ENCODE assay signal across 24 cellular contexts in the genomic region with DNA sequence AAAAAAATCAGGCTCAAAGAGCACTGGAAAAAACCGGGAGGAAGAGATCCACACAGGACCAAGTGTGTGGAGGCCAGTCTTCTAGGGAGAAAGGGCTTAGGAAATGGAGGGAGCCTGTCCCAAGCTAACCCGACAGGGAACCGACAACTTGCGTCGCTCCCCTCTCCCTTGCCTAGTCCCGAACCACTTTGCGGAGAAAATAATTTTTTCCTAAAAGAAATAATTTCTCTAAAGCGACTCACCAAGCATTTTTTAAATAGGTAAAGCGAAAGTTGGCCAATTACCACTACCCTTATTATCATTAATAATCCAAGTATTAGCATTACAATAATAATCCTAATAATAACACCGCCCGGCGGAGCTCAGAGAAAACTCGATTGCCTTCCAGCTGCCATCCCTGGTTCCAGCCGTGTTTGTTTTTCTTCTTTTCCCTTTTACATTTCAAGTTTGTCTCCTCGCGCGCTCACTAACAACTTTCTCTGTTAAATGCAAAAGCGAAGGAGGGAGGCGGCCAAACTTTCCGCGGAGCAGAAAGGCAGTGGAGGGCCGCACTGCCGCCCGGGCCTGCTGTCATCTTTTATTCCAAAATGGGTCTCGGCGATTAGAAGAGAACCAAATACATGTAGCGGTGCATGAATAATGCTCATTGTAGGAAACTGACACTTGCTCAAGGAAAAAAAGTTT. TPM values are rescaled to one million over a fixed set of nuclear protein-coding genes. Genes with fewer than 3 reads are reported as not detected.
DNase-seq lines count a peak whose midpoint lies in the region; ATAC-seq and TF ChIP-seq lines count a peak whose summit lies in the region.
"Had no signal": no experiment of that assay in that cellular context is flagged by ENCODE, and none has a peak within 500 bp of the region (broad histone marks: within the 10 kb centered on the region; RNA-seq: fewer than 3 reads in every experiment).

No MANE protein-coding gene starts in this region.

- TF ChIP-seq CTCF in brain (conservative IDR thresholded peaks at IDR 0.05) (no peak), type B pancreatic cell (conservative IDR thresholded peaks at IDR 0.05) (no peak)

- H3K9me3 ChIP-seq in naive thymus-derived CD4-positive, alpha-beta T cell (ENCODE audit: control insufficient read depth in 2 of 3, low read length in 3 of 3): no peaks in the 10 kb centered on the region
- H3K9me3 ChIP-seq: Peyer's patch had no signal

- H3K27ac Mint-ChIP-seq in stimulated activated naive CD8-positive, alpha-beta T cell treated with anti-CD3 and anti-CD28 coated beads, Interleukin-15, Interleukin-2, amounts not matched to agents 100 ng/mL and 50 ng/mL, for 24 hours: no peak overlapping the region
- peak overlapping the region; percentile 27 to 95 (median 63) for H3K27ac Mint-ChIP-seq in brain
- H3K27ac Mint-ChIP-seq in naive thymus-derived CD4-positive, alpha-beta T cell: peak overlapping the region in 1 of 9 donors; percentile 83
- no peak overlapping the region for H3K27ac Mint-ChIP-seq in type B pancreatic cell
- H3K27ac Mint-ChIP-seq: progenitor cell of endocrine pancreas had no signal

- H3K36me3 ChIP-seq in naive thymus-derived CD4-positive, alpha-beta T cell (ENCODE audit: control insufficient read depth in 2 of 3, insufficient read depth in 3 of 3, low read length in 3 of 3): no peaks in the 10 kb centered on the region
- H3K36me3 ChIP-seq: cardiac muscle cell, Peyer's patch, stomach had no signal

- peaks cover 14 to 53% of the 10 kb centered on the region in 2 donors for H3K27me3 ChIP-seq in naive thymus-derived CD4-positive, alpha-beta T cell (ENCODE audit: control insufficient read depth in 2 of 2, insufficient read depth in 2 of 2, low read length in 2 of 2)

- H3K4me1 Mint-ChIP-seq in stimulated activated naive CD8-positive, alpha-beta T cell treated with anti-CD3 and anti-CD28 coated beads, Interleukin-15, Interleukin-2, amounts not matched to agents 100 ng/mL and 50 ng/mL, for 24 hours (ENCODE audit: low read depth): peaks cover 47% of the 10 kb centered on the region
- peaks cover 67% of the 10 kb centered on the region for H3K4me1 Mint-ChIP-seq in brain
- H3K4me1 Mint-ChIP-seq in naive thymus-derived CD4-positive, alpha-beta T cell: peaks cover 12 to 54% (median 46%) of the 10 kb centered on the region in 7 donors
- peaks cover 17% of the 10 kb centered on the region for H3K4me1 Mint-ChIP-seq in type B pancreatic cell (ENCODE audit: unreplicated experiment)

- peak overlapping the region; percentile 6 for H3K4me3 Mint-ChIP-seq in stimulated activated naive CD8-positive, alpha-beta T cell treated with anti-CD3 and anti-CD28 coated beads, Interleukin-15, Interleukin-2, amounts not matched to agents 100 ng/mL and 50 ng/mL, for 24 hours
- peak overlapping the region; percentile 69 to 96 (median 87) for H3K4me3 Mint-ChIP-seq in brain
- H3K4me3 Mint-ChIP-seq in naive thymus-derived CD4-positive, alpha-beta T cell: peak overlapping the region in 9 of 10 donors; percentile 2 to 80 (median 52)
- peak overlapping the region; percentile 44 for H3K4me3 Mint-ChIP-seq in type B pancreatic cell

- no peak for DNase-seq in stimulated activated naive CD8-positive, alpha-beta T cell treated with anti-CD3 and anti-CD28 coated beads, Interleukin-15, Interleukin-2, amounts not matched to agents 100 U/mL and 50 U/mL, for 24 hours
- no peak for DNase-seq in naive thymus-derived CD4-positive, alpha-beta T cell
- DNase-seq in type B pancreatic cell (ENCODE audit: extremely low spot score, unreplicated experiment): no peak
- DNase-seq in hepatic stellate cell (ENCODE audit: low spot score): no peak
- no peak for DNase-seq in iPS-NIHi11 (ENCODE audit: low spot score)
- DNase-seq: foreskin keratinocyte, kidney glomerular epithelial cell, mammary epithelial cell, NCI-H1092 treated with DMSO at 0.1 percent for 48 hours, NCI-H2029 treated with DMSO at 0.1 percent for 48 hours, Peyer's patch, stomach, trophoblast cell had no signal

- H3K27ac ChIP-seq in naive thymus-derived CD4-positive, alpha-beta T cell (ENCODE audit: low read depth, low read length): no peak overlapping the region
- H3K27ac ChIP-seq: cardiac muscle cell, epithelial cell of prostate, foreskin keratinocyte, Peyer's patch, SK-N-MC, stomach had no signal

- no peaks in the 10 kb centered on the region for H3K36me3 Mint-ChIP-seq in stimulated activated naive CD8-positive, alpha-beta T cell treated with anti-CD3 and anti-CD28 coated beads, Interleukin-15, Interleukin-2, amounts not matched to agents 100 ng/mL and 50 ng/mL, for 24 hours (ENCODE audit: low read depth)
- H3K36me3 Mint-ChIP-seq in brain (peaks cover 14% of the 10 kb centered on the region), type B pancreatic cell (no peaks in the 10 kb centered on the region)
- peaks cover 0 to 6% (median 0%) of the 10 kb centered on the region in 5 donors for H3K36me3 Mint-ChIP-seq in naive thymus-derived CD4-positive, alpha-beta T cell

- H3K27me3 Mint-ChIP-seq in stimulated activated naive CD8-positive, alpha-beta T cell treated with anti-CD3 and anti-CD28 coated beads, Interleukin-15, Interleukin-2, amounts not matched to agents 100 ng/mL and 50 ng/mL, for 24 hours: peaks cover 87% of the 10 kb centered on the region
- H3K27me3 Mint-ChIP-seq in brain (peaks cover 72% of the 10 kb centered on the region), type B pancreatic cell (peaks cover 97% of the 10 kb centered on the region)
- peaks cover 74 to 90% (median 82%) of the 10 kb centered on the region in 5 donors for H3K27me3 Mint-ChIP-seq in naive thymus-derived CD4-positive, alpha-beta T cell

- peaks cover under 1 to 28% of the 10 kb centered on the region in 2 donors for H3K4me1 ChIP-seq in naive thymus-derived CD4-positive, alpha-beta T cell (ENCODE audit: control insufficient read depth in 2 of 2, insufficient read depth in 2 of 2, low read length in 2 of 2)
- H3K4me1 ChIP-seq: foreskin keratinocyte had no signal

- POLR2A ChIA-PET in naive thymus-derived CD4-positive, alpha-beta T cell (lab: Charles Lee): no interaction called here

- H3K4me3 ChIP-seq in naive thymus-derived CD4-positive, alpha-beta T cell (ENCODE audit: low read length): no peak overlapping the region
- H3K4me3 ChIP-seq: cardiac muscle cell, GM12878, Peyer's patch, SK-N-MC, stomach had no signal

- intact Hi-C loops in naive thymus-derived CD4-positive, alpha-beta T cell (cut with micrococcal nuclease): loop anchor here in 1 of 2 donors (2.0 kb wide), 1 partner anchor 56 kb away; no protein-coding TSS in a partner anchor

- no peaks in the 10 kb centered on the region for H3K9me3 Mint-ChIP-seq in stimulated activated naive CD8-positive, alpha-beta T cell treated with anti-CD3 and anti-CD28 coated beads, Interleukin-15, Interleukin-2, amounts not matched to agents 100 ng/mL and 50 ng/mL, for 24 hours
- H3K9me3 Mint-ChIP-seq in brain (peaks cover 0 to 7% (median 3%) of the 10 kb centered on the region in 5 experiments), type B pancreatic cell (no peaks in the 10 kb centered on the region)
- peaks cover 0 to 4% (median 0%) of the 10 kb centered on the region in 11 donors for H3K9me3 Mint-ChIP-seq in naive thymus-derived CD4-positive, alpha-beta T cell

- ATAC-seq in stimulated activated naive CD8-positive, alpha-beta T cell treated with anti-CD3 and anti-CD28 coated beads, Interleukin-15, Interleukin-2, amounts not matched to agents 100 U/mL and 50 U/mL, for 24 hours: no peak
- ATAC-seq in naive thymus-derived CD4-positive, alpha-beta T cell: no peak
- no peak for ATAC-seq in HG03175 (IDR thresholded peaks at IDR 0.05; ENCODE audit: unreplicated experiment)
- ATAC-seq: activated CD4-positive, CD25-positive, alpha-beta regulatory T cell treated with anti-CD3 and anti-CD28 coated beads, Interleukin-2, amount 50 U/mL, for 24 hours; foreskin keratinocyte; GM12878 had no signal

- CTCF ChIA-PET in naive thymus-derived CD4-positive, alpha-beta T cell (lab: Charles Lee): no interaction called here

RNA-seq across cellular contexts. Expression of gene NR2E1, which starts 4.9 kb away (rescaled TPM):
- 3.0 TPM for polyA plus RNA-seq in brain (ENCODE audit: insufficient read depth, low read depth, low replicate concordance)
- not detected for total RNA-seq in naive thymus-derived CD4-positive, alpha-beta T cell
- not detected for polyA plus RNA-seq in naive thymus-derived CD4-positive, alpha-beta T cell
- 0.26 TPM in 1 of 2 replicates, not detected in the other for total RNA-seq in type B pancreatic cell (ENCODE audit: low replicate concordance)
- total RNA-seq: cardiac muscle cell, dermis microvascular lymphatic vessel endothelial cell, foreskin keratinocyte, GM12878, Peyer's patch, progenitor cell of endocrine pancreas, skeletal muscle tissue, stomach had no signal
- polyA plus RNA-seq: cardiac muscle cell, foreskin keratinocyte, GM12878, mammary epithelial cell, stomach had no signal

Comparison
In these comparisons a context has a peak if more than half of its experiments do, and no peak if none do; other contexts are left out.
1. H3K27ac Mint-ChIP-seq: peak in brain (5 of 5); none in stimulated activated naive CD8-positive, alpha-beta T cell treated with anti-CD3 and anti-CD28 coated beads, Interleukin-15, Interleukin-2, amounts not matched to agents 100 ng/mL and 50 ng/mL, for 24 hours (single experiment) and type B pancreatic cell (single experiment).
2. H3K4me3 Mint-ChIP-seq: peak in every context shown above with its lines; median percentile 87 in brain; 52 in naive thymus-derived CD4-positive, alpha-beta T cell; 44 in type B pancreatic cell; 6 in stimulated activated naive CD8-positive, alpha-beta T cell treated with anti-CD3 and anti-CD28 coated beads, Interleukin-15, Interleukin-2, amounts not matched to agents 100 ng/mL and 50 ng/mL, for 24 hours.